Comparison of ENCODE assay signal across 1 cellular context in genomic region chr19:50798943-50799851, GRCh38.
A peak's percentile ranks its signal among the peaks of the same experiment; 100 is the strongest.
TF ChIP-seq lines count a peak whose summit lies in the region.

No MANE protein-coding gene starts in this region.

TF ChIP-seq in HepG2, 621 proteins besides CTCF, POLR2A, EP300 and RAD21:
- peak; percentile 73 for TF ChIP-seq RBM22 (optimal IDR thresholded peaks at IDR 0.05; ENCODE audit: low read length)
- no peak for TF ChIP-seq CBX2 (IDR thresholded peaks at IDR 0.05; ENCODE audit: low read depth, low read length)
- TF ChIP-seq CBX2 (CRISPR knock-in tag; IDR thresholded peaks at IDR 0.05; ENCODE audit: low read depth), result no peak
- TF ChIP-seq AGO2 (optimal IDR thresholded peaks at IDR 0.05; ENCODE audit: low read depth, low read length), result peak; percentile 8
